Comparison of ENCODE assay signal across 22 cellular contexts in the genomic region with DNA sequence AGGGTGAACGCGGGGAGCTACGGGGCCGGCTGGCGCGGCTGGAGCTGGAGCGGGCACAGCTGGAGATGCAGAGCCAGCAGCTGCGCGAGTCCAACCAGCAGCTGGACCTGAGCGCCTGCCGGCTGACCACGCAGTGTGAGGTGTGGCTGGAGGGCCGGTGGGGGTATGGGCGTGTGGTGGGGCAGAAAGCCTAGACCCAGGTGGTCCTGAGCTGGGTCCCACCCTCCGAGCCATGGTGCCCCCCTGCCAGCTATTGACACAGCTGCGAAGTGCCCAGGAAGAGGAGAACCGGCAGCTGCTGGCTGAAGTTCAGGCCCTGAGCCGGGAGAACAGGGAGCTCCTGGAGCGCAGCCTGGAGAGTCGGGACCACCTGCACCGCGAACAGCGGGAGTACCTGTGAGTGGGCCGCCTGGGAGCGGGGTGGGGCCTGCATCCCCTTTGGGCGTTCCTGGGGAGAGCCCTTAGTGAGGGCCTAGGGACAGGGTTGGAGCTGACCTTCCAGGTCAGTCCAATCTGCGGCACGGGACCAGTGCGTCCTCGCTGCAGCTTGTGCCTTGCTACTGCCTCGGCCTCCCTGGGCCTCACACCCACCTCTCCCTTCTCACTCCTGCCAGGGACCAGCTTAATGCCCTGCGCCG. TPM values are rescaled to one million over a fixed set of nuclear protein-coding genes. Genes with fewer than 3 reads are reported as not detected.
DNase-seq lines count a peak whose midpoint lies in the region; ATAC-seq, FAIRE-seq and TF ChIP-seq lines count a peak whose summit lies in the region.
"Had no signal": no experiment of that assay in that cellular context is flagged by ENCODE, and none has a peak within 500 bp of the region (broad histone marks: within the 10 kb centered on the region; RNA-seq: fewer than 3 reads in every experiment).

No MANE protein-coding gene starts in this region.

- peaks cover 12% of the 10 kb centered on the region; the same call in 1 of the 2 replicates for H3K36me3 ChIP-seq in OCI-LY7 (ENCODE audit: insufficient read depth, low read length)
- H3K36me3 ChIP-seq in HepG2 (replicated peaks in 1 of 2; ENCODE audit: control insufficient read depth in 1 of 2, insufficient read depth in 2 of 2, low read length in 2 of 2), result no peaks in the 10 kb centered on the region

- ATAC-seq in HepG2, result no peak
- ATAC-seq: A549; natural killer cell treated with Interleukin-12 subunit alpha and Interleukin-12 subunit beta and Interleukin-15 and Interleukin-18, amount 100 ng/mL, for 72 hours; stimulated activated naive B cell treated with anti-CD40 and anti-IgM and Interleukin-4, amounts not matched to agents 10 μg/mL and 1 μg/mL and 100 μg/mL, for 72 hours had no signal

- 42% methylated on average over 8 of the region's 33 CpGs for WGBS in HepG2 (ENCODE audit: low lambda C conversion rate)

- BruUV-seq in OCI-LY7 (replicated peaks; lab: Mats Ljungman, UMichigan), result TSS peak; percentile 49
- BruUV-seq in HepG2 (replicated peaks; lab: Mats Ljungman, UMichigan), result no TSS peak

- no peaks in the 10 kb centered on the region for H4K20me1 ChIP-seq in OCI-LY7 (ENCODE audit: insufficient read depth, low read length)
- H4K20me1 ChIP-seq in HepG2 (ENCODE audit: insufficient read depth, low read length), result no peaks in the 10 kb centered on the region

- H3K4me2 ChIP-seq in OCI-LY7 (ENCODE audit: low read length), result no peak overlapping the region
- peak overlapping the region; percentile 29; the same call in 1 of the 2 replicates for H3K4me2 ChIP-seq in HepG2 (ENCODE audit: low read depth, low read length)
- H3K4me2 ChIP-seq: A549 had no signal

- intact Hi-C loops in OCI-LY7 (cut with micrococcal nuclease; ENCODE audit: unreplicated experiment) (no loop called here), HepG2 (cut with micrococcal nuclease; ENCODE audit: unreplicated experiment) (no loop called here)

- TF ChIP-seq CTCF in OCI-LY7 (conservative IDR thresholded peaks at IDR 0.05; ENCODE audit: low read length) (no peak), HepG2 (CRISPR knock-in tag; IDR thresholded peaks at IDR 0.05) (no peak)

- no peak overlapping the region for H3K4me3 ChIP-seq in OCI-LY7 (ENCODE audit: low read depth, low read length, poor library complexity, severe bottlenecking)
- H3K4me3 ChIP-seq in HepG2 (replicated peaks in 1 of 3; ENCODE audit: insufficient read depth in 1 of 3, low read depth in 2 of 3, low read length in 3 of 3), result peak overlapping the region in 1 of 3 experiments; percentile 19; a peak in 1 of 6 replicates
- H3K4me3 ChIP-seq: A549, GM23248 had no signal

- no peaks in the 10 kb centered on the region for H3K79me2 ChIP-seq in OCI-LY7 (ENCODE audit: insufficient read depth, low read depth, low read length)
- no peaks in the 10 kb centered on the region for H3K79me2 ChIP-seq in HepG2 (ENCODE audit: insufficient read depth, low read length)

- no peak for FAIRE-seq in HepG2 (lab: Jason Lieb, UNC)
- FAIRE-seq: A549, colon, GM12892, GM19239, TTC549 had no signal

- no peak overlapping the region for H3K27ac ChIP-seq in OCI-LY7 (ENCODE audit: low read depth, low read length, poor library complexity, severe bottlenecking)
- H3K27ac ChIP-seq in HepG2 (ENCODE audit: extremely low read length, insufficient read depth, low read length), result no peak overlapping the region
- H3K27ac ChIP-seq: GM23248, HL-60 had no signal

- CTCF ChIA-PET in OCI-LY7 (lab: Charles Lee; ENCODE audit: unreplicated experiment), result interaction anchor here (0.5 to 0.6 kb wide), 2 partner anchors 447 to 708 kb away, joined by 3 read pairs; no protein-coding TSS in a partner anchor
- CTCF ChIA-PET in HepG2 (lab: Yijun Ruan, JAX; ENCODE audit: low intra/inter-chr PET ratio, low total read pairs), result no interaction called here

- H2AFZ ChIP-seq in OCI-LY7 (ENCODE audit: low read length) (no peak overlapping the region), HepG2 (ENCODE audit: low read length) (no peak overlapping the region)
- H2AFZ ChIP-seq: GM23248 had no signal

- no peak overlapping the region for H3K9ac ChIP-seq in HepG2 (ENCODE audit: insufficient read depth, low read depth, low read length)
- H3K9ac ChIP-seq: GM23248 had no signal

- TF ChIP-seq EP300 in HepG2 (IDR thresholded peaks at IDR 0.05; ENCODE audit: low read depth in 2 of 2, low read length in 2 of 2) (no peak), HepG2 (CRISPR knock-in tag; IDR thresholded peaks at IDR 0.05; ENCODE audit: borderline replicate concordance) (no peak)

- peaks cover 24% of the 10 kb centered on the region for H3K4me1 ChIP-seq in OCI-LY7 (ENCODE audit: insufficient read depth, low read length, poor library complexity, severe bottlenecking)
- peaks cover 53% of the 10 kb centered on the region for H3K4me1 ChIP-seq in HepG2 (ENCODE audit: insufficient read depth, low read length)

- H3K27me3 ChIP-seq in HepG2 (ENCODE audit: control insufficient read depth in 1 of 2, insufficient read depth in 2 of 2, low read length in 2 of 2), result peaks cover 2 to 26% of the 10 kb centered on the region in 2 experiments; a peak in 3 of 5 replicates

- peak; percentile 39 for DNase-seq in NCI-H2107 treated with DMSO at 0.1 percent for 48 hours (lab: John Stamatoyannopoulos, UW; ENCODE audit: unreplicated experiment)
- DNase-seq in NCI-H2107 (lab: John Stamatoyannopoulos, UW), result no peak
- peak; percentile 54 for DNase-seq in NCI-H1417 treated with DMSO at 0.1 percent for 48 hours (lab: John Stamatoyannopoulos, UW)
- DNase-seq in OCI-LY7 (ENCODE audit: low spot score), result no peak
- no peak for DNase-seq in HepG2 (ENCODE audit: low spot score)
- no peak for DNase-seq in islet precursor cell
- no peak for DNase-seq in putamen (ENCODE audit: low spot score)
- DNase-seq in activated T-cell treated with anti-CD3 and anti-CD28 coated beads for 4 hours, result no peak
- DNase-seq: activated CD4-positive, alpha-beta T cell treated with anti-CD3 and anti-CD28 coated beads for 48 hours; activated CD8-positive, alpha-beta memory T cell treated with anti-CD3 and anti-CD28 coated beads, Interleukin-2, amount 50 U/mL, for 4 hours; glutamatergic neuron; GM23248; NCI-H2171; stimulated activated naive B cell treated with anti-CD40 and anti-IgM and Interleukin-4, amounts not matched to agents 10 μg/mL and 1 μg/mL and 100 μg/mL, for 72 hours; SW 1271 had no signal

- H3K9me3 ChIP-seq in OCI-LY7 (ENCODE audit: low read length), result no peaks in the 10 kb centered on the region
- no peaks in the 10 kb centered on the region for H3K9me3 ChIP-seq in HepG2 (ENCODE audit: low read length)
- H3K9me3 ChIP-seq: A549 had no signal

- H3K9me2 ChIP-seq in OCI-LY7 (ENCODE audit: insufficient read depth, low read length), result no peaks in the 10 kb centered on the region

- no peak for TF ChIP-seq RAD21 in HepG2 (CRISPR knock-in tag; IDR thresholded peaks at IDR 0.05)

- POLR2A ChIA-PET in OCI-LY7 (lab: Charles Lee) (interaction anchor here (0.6 kb wide), 1 partner anchor 140 kb away, joined by 4 read pairs; no protein-coding TSS in a partner anchor), HepG2 (lab: Yijun Ruan, JAX) (interaction anchor here (6.5 kb wide), 1 partner anchor 36 kb away, joined by 61 read pairs; a partner anchor contains a TSS)

- in situ Hi-C loops in HepG2 (cut with HindIII; ENCODE audit: extremely low pct_ligation_motif_present, low pct_unique_long_range_greater_than_20kb), result no loop called here

- no peak for TF ChIP-seq POLR2A in HepG2 (IDR thresholded peaks at IDR 0.05; ENCODE audit: insufficient read depth in 1 of 2, low read depth in 2 of 2, low read length in 2 of 2)

RNA-seq across cellular contexts. Expression of a gene that starts 5.7 kb away (rescaled TPM):
- 9.0 and 16.7 TPM in 2 replicates for total RNA-seq in OCI-LY7 (2014; rRNA removed; shearing (Covaris generic))
- total RNA-seq in OCI-LY7 (2022), result 11.0 and 13.4 TPM in 2 replicates
- 8.9 and 14.2 TPM in 2 replicates for total RNA-seq in HepG2 (2016; rRNA removed; fragmentation: Illumina TruSeq; extraction: Trizol)
- total RNA-seq in HepG2 (2016; cell fraction: cytosol; rRNA removed; fragmentation: Illumina TruSeq; extraction: Trizol; ENCODE audit: low read depth), result 3.2 and 3.4 TPM in 2 replicates
- total RNA-seq in HepG2 (2016; cell fraction: insoluble cytoplasmic fraction; rRNA removed; fragmentation: Illumina TruSeq; extraction: Trizol), result 7.2 and 13.5 TPM in 2 replicates
- 9.3 and 10.1 TPM in 2 replicates for total RNA-seq in HepG2 (2016; cell fraction: membrane; rRNA removed; fragmentation: Illumina TruSeq; extraction: Trizol)
- 9.5 and 11.5 TPM in 2 replicates for total RNA-seq in HepG2 (2016; cell fraction: nucleus; rRNA removed; fragmentation: Illumina TruSeq; extraction: Trizol)
- polyA plus RNA-seq in HepG2 (2011; rRNA removed), result 8.9 and 12.2 TPM in 2 replicates
- polyA plus RNA-seq in HepG2 (2011; cell fraction: cytosol; rRNA removed), result 7.1 and 9.1 TPM in 2 replicates
- polyA plus RNA-seq in HepG2 (2011; cell fraction: nucleus; rRNA removed), result 37.0 and 38.2 TPM in 2 replicates
- 5.8 and 12.8 TPM in 2 replicates for polyA plus RNA-seq in HepG2 (2012)
- polyA plus RNA-seq in HepG2 (2016; cell fraction: cytosol; fragmentation: Illumina TruSeq; extraction: Trizol; ENCODE audit: low read depth), result 3.1 and 3.8 TPM in 2 replicates
- 10.0 and 10.2 TPM in 2 replicates for polyA plus RNA-seq in HepG2 (2016; cell fraction: insoluble cytoplasmic fraction; fragmentation: Illumina TruSeq; extraction: Trizol; ENCODE audit: low read depth)
- 6.7 and 8.9 TPM in 2 replicates for polyA plus RNA-seq in HepG2 (2016; cell fraction: membrane; fragmentation: Illumina TruSeq; extraction: Trizol; ENCODE audit: low read depth)
- 19.2 and 21.5 TPM in 2 replicates for polyA plus RNA-seq in HepG2 (2016; cell fraction: nucleus; fragmentation: Illumina TruSeq; extraction: Trizol; ENCODE audit: insufficient read depth, low read depth)
- 25.7 and 70.4 TPM in 2 replicates for polyA minus RNA-seq in HepG2 (2011; rRNA and poly(A)+ RNA removed; ENCODE audit: low replicate concordance)
- 8.2 and 8.6 TPM in 2 replicates for polyA minus RNA-seq in HepG2 (2011; cell fraction: cytosol; rRNA and poly(A)+ RNA removed)
- polyA minus RNA-seq in HepG2 (2011; cell fraction: nucleus; rRNA and poly(A)+ RNA removed), result 13.4 and 15.9 TPM in 2 replicates

RNA-seq across cellular contexts. Expression of a gene that starts 13.2 kb away (rescaled TPM):
- total RNA-seq in OCI-LY7 (2014; rRNA removed; shearing (Covaris generic)), result 40.7 and 44.1 TPM in 2 replicates
- total RNA-seq in OCI-LY7 (2022), result 61.5 and 67.2 TPM in 2 replicates
- 4.8 and 5.2 TPM in 2 replicates for total RNA-seq in HepG2 (2016; rRNA removed; fragmentation: Illumina TruSeq; extraction: Trizol)
- 0.79 and 2.6 TPM in 2 replicates for total RNA-seq in HepG2 (2016; cell fraction: cytosol; rRNA removed; fragmentation: Illumina TruSeq; extraction: Trizol; ENCODE audit: low read depth)
- total RNA-seq in HepG2 (2016; cell fraction: insoluble cytoplasmic fraction; rRNA removed; fragmentation: Illumina TruSeq; extraction: Trizol), result 4.5 and 6.0 TPM in 2 replicates
- 2.3 and 3.5 TPM in 2 replicates for total RNA-seq in HepG2 (2016; cell fraction: membrane; rRNA removed; fragmentation: Illumina TruSeq; extraction: Trizol)
- total RNA-seq in HepG2 (2016; cell fraction: nucleus; rRNA removed; fragmentation: Illumina TruSeq; extraction: Trizol), result 1.6 and 4.1 TPM in 2 replicates
- 3.6 and 5.2 TPM in 2 replicates for polyA plus RNA-seq in HepG2 (2011; rRNA removed)
- 3.3 and 7.3 TPM in 2 replicates for polyA plus RNA-seq in HepG2 (2011; cell fraction: cytosol; rRNA removed)
- 5.2 and 5.4 TPM in 2 replicates for polyA plus RNA-seq in HepG2 (2011; cell fraction: nucleus; rRNA removed)
- polyA plus RNA-seq in HepG2 (2012), result 3.7 and 4.5 TPM in 2 replicates
- polyA plus RNA-seq in HepG2 (2016; cell fraction: cytosol; fragmentation: Illumina TruSeq; extraction: Trizol; ENCODE audit: low read depth), result 2.2 and 3.7 TPM in 2 replicates
- polyA plus RNA-seq in HepG2 (2016; cell fraction: insoluble cytoplasmic fraction; fragmentation: Illumina TruSeq; extraction: Trizol; ENCODE audit: low read depth), result 5.2 and 6.7 TPM in 2 replicates
- polyA plus RNA-seq in HepG2 (2016; cell fraction: membrane; fragmentation: Illumina TruSeq; extraction: Trizol; ENCODE audit: low read depth), result 1.4 and 2.3 TPM in 2 replicates
- 3.9 and 4.5 TPM in 2 replicates for polyA plus RNA-seq in HepG2 (2016; cell fraction: nucleus; fragmentation: Illumina TruSeq; extraction: Trizol; ENCODE audit: insufficient read depth, low read depth)
- polyA minus RNA-seq in HepG2 (2011; rRNA and poly(A)+ RNA removed; ENCODE audit: low replicate concordance), result 2.7 and 7.5 TPM in 2 replicates
- polyA minus RNA-seq in HepG2 (2011; cell fraction: cytosol; rRNA and poly(A)+ RNA removed), result 1.1 and 1.8 TPM in 2 replicates
- polyA minus RNA-seq in HepG2 (2011; cell fraction: nucleus; rRNA and poly(A)+ RNA removed), result 1.5 and 3.2 TPM in 2 replicates

RNA-seq across cellular contexts. Expression of a gene that starts 35.3 kb away (rescaled TPM):
- 177 and 200 TPM in 2 replicates for total RNA-seq in OCI-LY7 (2014; rRNA removed; shearing (Covaris generic))
- total RNA-seq in OCI-LY7 (2022) (168 and 217 TPM in 2 replicates), HepG2 (2016; rRNA removed; fragmentation: Illumina TruSeq; extraction: Trizol) (215 and 266 TPM in 2 replicates)
- 189 and 238 TPM in 2 replicates for total RNA-seq in HepG2 (2016; cell fraction: cytosol; rRNA removed; fragmentation: Illumina TruSeq; extraction: Trizol; ENCODE audit: low read depth)
- 225 and 290 TPM in 2 replicates for total RNA-seq in HepG2 (2016; cell fraction: insoluble cytoplasmic fraction; rRNA removed; fragmentation: Illumina TruSeq; extraction: Trizol)
- 184 and 217 TPM in 2 replicates for total RNA-seq in HepG2 (2016; cell fraction: membrane; rRNA removed; fragmentation: Illumina TruSeq; extraction: Trizol)
- total RNA-seq in HepG2 (2016; cell fraction: nucleus; rRNA removed; fragmentation: Illumina TruSeq; extraction: Trizol), result 61.4 and 65.1 TPM in 2 replicates
- polyA plus RNA-seq in HepG2 (2011; rRNA removed), result 288 and 311 TPM in 2 replicates
- 480 and 511 TPM in 2 replicates for polyA plus RNA-seq in HepG2 (2011; cell fraction: cytosol; rRNA removed)
- polyA plus RNA-seq in HepG2 (2011; cell fraction: nucleus; rRNA removed), result 86.1 and 95.5 TPM in 2 replicates
- polyA plus RNA-seq in HepG2 (2012), result 188 and 213 TPM in 2 replicates
- polyA plus RNA-seq in HepG2 (2016; cell fraction: cytosol; fragmentation: Illumina TruSeq; extraction: Trizol; ENCODE audit: low read depth), result 258 and 314 TPM in 2 replicates
- 351 and 378 TPM in 2 replicates for polyA plus RNA-seq in HepG2 (2016; cell fraction: insoluble cytoplasmic fraction; fragmentation: Illumina TruSeq; extraction: Trizol; ENCODE audit: low read depth)
- polyA plus RNA-seq in HepG2 (2016; cell fraction: membrane; fragmentation: Illumina TruSeq; extraction: Trizol; ENCODE audit: low read depth), result 187 and 232 TPM in 2 replicates
- 155 and 156 TPM in 2 replicates for polyA plus RNA-seq in HepG2 (2016; cell fraction: nucleus; fragmentation: Illumina TruSeq; extraction: Trizol; ENCODE audit: insufficient read depth, low read depth)
- 66.0 and 255 TPM in 2 replicates for polyA minus RNA-seq in HepG2 (2011; rRNA and poly(A)+ RNA removed; ENCODE audit: low replicate concordance)
- polyA minus RNA-seq in HepG2 (2011; cell fraction: cytosol; rRNA and poly(A)+ RNA removed), result 56.2 and 60.1 TPM in 2 replicates
- 17.0 and 18.0 TPM in 2 replicates for polyA minus RNA-seq in HepG2 (2011; cell fraction: nucleus; rRNA and poly(A)+ RNA removed)

RNA-seq across cellular contexts. Expression of a gene that starts 35.9 kb away (rescaled TPM):
- 322 and 414 TPM in 2 replicates for total RNA-seq in OCI-LY7 (2014; rRNA removed; shearing (Covaris generic))
- total RNA-seq in OCI-LY7 (2022) (198 and 205 TPM in 2 replicates), HepG2 (2016; rRNA removed; fragmentation: Illumina TruSeq; extraction: Trizol) (409 and 492 TPM in 2 replicates)
- total RNA-seq in HepG2 (2016; cell fraction: cytosol; rRNA removed; fragmentation: Illumina TruSeq; extraction: Trizol; ENCODE audit: low read depth), result 143 and 170 TPM in 2 replicates
- total RNA-seq in HepG2 (2016; cell fraction: insoluble cytoplasmic fraction; rRNA removed; fragmentation: Illumina TruSeq; extraction: Trizol), result 431 and 531 TPM in 2 replicates
- 166 and 190 TPM in 2 replicates for total RNA-seq in HepG2 (2016; cell fraction: membrane; rRNA removed; fragmentation: Illumina TruSeq; extraction: Trizol)
- 130 and 144 TPM in 2 replicates for total RNA-seq in HepG2 (2016; cell fraction: nucleus; rRNA removed; fragmentation: Illumina TruSeq; extraction: Trizol)
- polyA plus RNA-seq in HepG2 (2011; rRNA removed), result 151 and 186 TPM in 2 replicates
- 301 and 330 TPM in 2 replicates for polyA plus RNA-seq in HepG2 (2011; cell fraction: cytosol; rRNA removed)
- 78.5 and 80.8 TPM in 2 replicates for polyA plus RNA-seq in HepG2 (2011; cell fraction: nucleus; rRNA removed)
- polyA plus RNA-seq in HepG2 (2012), result 233 and 237 TPM in 2 replicates
- polyA plus RNA-seq in HepG2 (2016; cell fraction: cytosol; fragmentation: Illumina TruSeq; extraction: Trizol; ENCODE audit: low read depth), result 138 and 154 TPM in 2 replicates
- polyA plus RNA-seq in HepG2 (2016; cell fraction: insoluble cytoplasmic fraction; fragmentation: Illumina TruSeq; extraction: Trizol; ENCODE audit: low read depth), result 410 and 435 TPM in 2 replicates
- 153 and 156 TPM in 2 replicates for polyA plus RNA-seq in HepG2 (2016; cell fraction: membrane; fragmentation: Illumina TruSeq; extraction: Trizol; ENCODE audit: low read depth)
- polyA plus RNA-seq in HepG2 (2016; cell fraction: nucleus; fragmentation: Illumina TruSeq; extraction: Trizol; ENCODE audit: insufficient read depth, low read depth), result 204 and 210 TPM in 2 replicates
- 77.3 and 151 TPM in 2 replicates for polyA minus RNA-seq in HepG2 (2011; rRNA and poly(A)+ RNA removed; ENCODE audit: low replicate concordance)
- 51.7 and 73.4 TPM in 2 replicates for polyA minus RNA-seq in HepG2 (2011; cell fraction: cytosol; rRNA and poly(A)+ RNA removed)
- 24.2 and 30.1 TPM in 2 replicates for polyA minus RNA-seq in HepG2 (2011; cell fraction: nucleus; rRNA and poly(A)+ RNA removed)

RNA-seq across cellular contexts. Expression of a gene that starts 47.9 kb away (rescaled TPM):
- total RNA-seq in OCI-LY7 (2014; rRNA removed; shearing (Covaris generic)), result 28.6 and 42.3 TPM in 2 replicates
- total RNA-seq in OCI-LY7 (2022), result 44.9 and 57.8 TPM in 2 replicates
- total RNA-seq in HepG2 (2016; rRNA removed; fragmentation: Illumina TruSeq; extraction: Trizol), result 28.3 and 36.3 TPM in 2 replicates
- 21.0 and 23.1 TPM in 2 replicates for total RNA-seq in HepG2 (2016; cell fraction: cytosol; rRNA removed; fragmentation: Illumina TruSeq; extraction: Trizol; ENCODE audit: low read depth)
- total RNA-seq in HepG2 (2016; cell fraction: insoluble cytoplasmic fraction; rRNA removed; fragmentation: Illumina TruSeq; extraction: Trizol), result 26.0 and 36.9 TPM in 2 replicates
- 46.3 and 50.0 TPM in 2 replicates for total RNA-seq in HepG2 (2016; cell fraction: membrane; rRNA removed; fragmentation: Illumina TruSeq; extraction: Trizol)
- 18.8 and 23.8 TPM in 2 replicates for total RNA-seq in HepG2 (2016; cell fraction: nucleus; rRNA removed; fragmentation: Illumina TruSeq; extraction: Trizol)
- polyA plus RNA-seq in HepG2 (2011; rRNA removed), result 18.1 and 24.3 TPM in 2 replicates
- 23.6 and 37.4 TPM in 2 replicates for polyA plus RNA-seq in HepG2 (2011; cell fraction: cytosol; rRNA removed)
- polyA plus RNA-seq in HepG2 (2011; cell fraction: nucleus; rRNA removed), result 31.2 and 32.0 TPM in 2 replicates
- 15.3 and 20.7 TPM in 2 replicates for polyA plus RNA-seq in HepG2 (2012)
- polyA plus RNA-seq in HepG2 (2016; cell fraction: cytosol; fragmentation: Illumina TruSeq; extraction: Trizol; ENCODE audit: low read depth), result 15.0 and 16.3 TPM in 2 replicates
- 19.1 and 21.1 TPM in 2 replicates for polyA plus RNA-seq in HepG2 (2016; cell fraction: insoluble cytoplasmic fraction; fragmentation: Illumina TruSeq; extraction: Trizol; ENCODE audit: low read depth)
- polyA plus RNA-seq in HepG2 (2016; cell fraction: membrane; fragmentation: Illumina TruSeq; extraction: Trizol; ENCODE audit: low read depth), result 25.2 and 26.9 TPM in 2 replicates
- 37.3 and 45.3 TPM in 2 replicates for polyA plus RNA-seq in HepG2 (2016; cell fraction: nucleus; fragmentation: Illumina TruSeq; extraction: Trizol; ENCODE audit: insufficient read depth, low read depth)
- polyA minus RNA-seq in HepG2 (2011; rRNA and poly(A)+ RNA removed; ENCODE audit: low replicate concordance), result 28.9 and 57.4 TPM in 2 replicates
- polyA minus RNA-seq in HepG2 (2011; cell fraction: cytosol; rRNA and poly(A)+ RNA removed), result 13.1 and 14.8 TPM in 2 replicates
- polyA minus RNA-seq in HepG2 (2011; cell fraction: nucleus; rRNA and poly(A)+ RNA removed), result 10.8 and 12.1 TPM in 2 replicates

Comparison
In these comparisons a context has a peak if more than half of its experiments do, and no peak if none do; other contexts are left out.
1. DNase-seq: peak in NCI-H2107 treated with DMSO at 0.1 percent for 48 hours (single experiment) and NCI-H1417 treated with DMSO at 0.1 percent for 48 hours (single experiment); none in NCI-H2107 (single experiment), OCI-LY7 (single experiment), HepG2 (single experiment), islet precursor cell (single experiment), putamen (single experiment) and activated T-cell treated with anti-CD3 and anti-CD28 coated beads for 4 hours (single experiment).